ENCODE assay signal across 1 cellular context in genomic region chr9:66992450-66992849, GRCh38. TPM values are rescaled to one million over a fixed set of nuclear protein-coding genes. Genes with fewer than 3 reads are reported as not detected.
"Had no signal": no experiment of that assay in that cellular context is flagged by ENCODE, and none has a peak within 500 bp of the region (broad histone marks: within the 10 kb centered on the region; RNA-seq: fewer than 3 reads in every experiment).

Gene SPATA31A3 (minus strand): TSS chr9:66992550. CDS start chr9:66992521, 29 bp downstream.

RNA-seq across cellular contexts. Expression of gene SPATA31A3, which starts in this region (rescaled TPM):
- total RNA-seq: GM12878 had no signal
- polyA plus RNA-seq: GM12878 had no signal
